34 cellular contexts compared by ENCODE assay signal in the genomic region with DNA sequence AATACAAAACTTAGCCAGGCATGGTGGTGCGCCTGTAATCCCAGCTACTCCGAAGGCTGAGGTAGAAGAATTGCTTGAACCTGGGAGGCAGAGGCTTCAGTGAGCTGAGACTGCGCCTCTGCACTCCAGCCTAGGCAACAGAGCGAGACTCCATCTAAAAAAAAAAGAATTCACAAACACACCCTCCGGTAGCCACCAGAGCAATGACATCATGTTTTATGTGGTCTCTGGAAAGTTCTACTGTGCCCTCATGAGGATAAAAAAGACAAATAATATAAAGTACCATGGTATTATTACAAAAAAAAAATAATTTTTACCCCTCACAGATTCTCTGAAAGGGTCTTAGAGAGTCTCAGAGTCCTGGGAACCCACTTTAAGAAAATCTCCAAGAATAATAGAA.
"Had no signal": no experiment of that assay in that cellular context is flagged by ENCODE, and none has a peak within 500 bp of the region (broad histone marks: within the 10 kb centered on the region; RNA-seq: fewer than 3 reads in every experiment).

No MANE protein-coding gene starts in this region.

- H3K4me1 ChIP-seq: adrenal gland, ascending aorta, body of pancreas, breast epithelium had no signal

- H3K9me3 ChIP-seq: adrenal gland, ascending aorta, body of pancreas, breast epithelium had no signal

- H3K4me3 ChIP-seq: adrenal gland, ascending aorta, body of pancreas, breast epithelium, cardiac muscle cell had no signal

- H3K27me3 ChIP-seq: adrenal gland, ascending aorta, body of pancreas, brain microvascular endothelial cell, breast epithelium, cardiac muscle cell had no signal

- H3K36me3 ChIP-seq: adrenal gland, brain microvascular endothelial cell, breast epithelium, cardiac muscle cell had no signal

- ATAC-seq: activated naive CD4-positive, alpha-beta T cell treated with anti-CD3 and anti-CD28 coated beads, Interleukin-2, amount 50 U/mL, for 72 hours; activated naive CD8-positive, alpha-beta T cell treated with anti-CD3 and anti-CD28 coated beads, Interleukin-2, amount 50 U/mL, for 24 hours; activated T-cell treated with anti-CD3 and anti-CD28 coated beads, Interleukin-2, amount 50 U/mL, for 4 hours; activated T-cell treated with anti-CD3 and anti-CD28 coated beads, Interleukin-2, amount 50 U/mL, for 72 hours; activated T-helper 17 cell treated with anti-CD3 and anti-CD28 coated beads, Interleukin-2, amount 50 U/mL, for 72 hours; body of pancreas had no signal

- FAIRE-seq: astrocyte, bronchial epithelial cell had no signal

- DNase-seq: activated effector memory CD4-positive, alpha-beta T cell treated with anti-CD3 and anti-CD28 coated beads, Interleukin-2, amount 50 U/mL, for 16 hours; activated effector memory CD4-positive, alpha-beta T cell treated with Interleukin-2 at 50 U/mL for 16 hours; activated gamma-delta T cell; activated gamma-delta T cell treated with Interleukin-2 at 50 U/mL for 16 hours; activated naive CD4-positive, alpha-beta T cell; activated naive CD4-positive, alpha-beta T cell treated with anti-CD3 and anti-CD28 coated beads for 36 hours; activated naive CD4-positive, alpha-beta T cell treated with anti-CD3 and anti-CD28 coated beads, Interleukin-2, amount 10 ng/mL, durations not matched to agents 7 days and 5 days; activated naive CD4-positive, alpha-beta T cell treated with anti-CD3 and anti-CD28 coated beads, Interleukin-2, amount 50 U/mL, for 16 hours; activated naive CD4-positive, alpha-beta T cell treated with Interleukin-2 at 50 U/mL for 16 hours; activated naive CD8-positive, alpha-beta T cell treated with anti-CD3 and anti-CD28 coated beads for 36 hours; activated naive CD8-positive, alpha-beta T cell treated with anti-CD3 and anti-CD28 coated beads, Interleukin-2, amount 10 ng/mL, durations not matched to agents 7 days and 5 days; activated naive CD8-positive, alpha-beta T cell treated with anti-CD3 and anti-CD28 coated beads, Interleukin-2, amount 50 U/mL, for 24 hours; activated T-cell treated with anti-CD3 and anti-CD28 coated beads, Interleukin-2, amount 50 U/mL, for 1 hour; activated T-cell treated with anti-CD3 and anti-CD28 coated beads, Interleukin-2, amount 50 U/mL, for 24 hours; activated T-cell treated with anti-CD3 and anti-CD28 coated beads, Interleukin-2, amount 50 U/mL, for 4 hours; activated T-cell treated with anti-CD3 and anti-CD28 coated beads, Interleukin-2, amount 50 U/mL, for 48 hours; activated T-cell treated with anti-CD3 and anti-CD28 coated beads, Interleukin-2, amount 50 U/mL, for 72 hours; adrenal gland; amniotic stem cell; amygdala; anterior cingulate cortex; aorta; body of pancreas; brain microvascular endothelial cell; caudate nucleus; central memory CD4-positive, alpha-beta T cell; cerebellar nuclear complex had no signal

- H3K27ac ChIP-seq: adrenal gland, ascending aorta, body of pancreas, brain microvascular endothelial cell, breast epithelium, cardiac muscle cell had no signal
